Comparison of ENCODE assay signal across 8 cellular contexts in genomic region chr7:112450807-112451661, GRCh38.
DNase-seq lines count a peak whose midpoint lies in the region; ATAC-seq lines count a peak whose summit lies in the region.

No MANE protein-coding gene starts in this region.

- ATAC-seq in HG03432 (IDR thresholded peaks at IDR 0.05; ENCODE audit: unreplicated experiment), result peak; percentile 86

- DNase-seq in AG20443 (ENCODE audit: low spot score) (peak; percentile 90), GM19238 (ENCODE audit: insufficient read length, low spot score) (peak; percentile 71), NCI-H446 treated with DMSO at 0.1 percent for 48 hours (lab: John Stamatoyannopoulos, UW) (peak; percentile 90), cerebellar nuclear complex (lab: John Stamatoyannopoulos, UW) (peak; percentile 74 to 91), islet precursor cell (peak; percentile 97)
- DNase-seq in activated CD4-positive, alpha-beta T cell treated with anti-CD3 and anti-CD28 coated beads for 1 hour, result peak; percentile 73
- peak; percentile 70 to 72 for DNase-seq in stimulated activated CD4-positive, alpha-beta T cell treated with anti-CD3 and anti-CD28 coated beads, Interleukin-12 subunit alpha, Interleukin-12 subunit beta, amount 100 ng/mL, for 24 hours (ENCODE audit: low read depth in 2 of 2)

Comparison
In these comparisons a context has a peak if more than half of its experiments do, and no peak if none do; other contexts are left out.
1. Peak in every context shown above with its lines: DNase-seq and ATAC-seq.